18 cellular contexts compared by ENCODE assay signal in the genomic region with DNA sequence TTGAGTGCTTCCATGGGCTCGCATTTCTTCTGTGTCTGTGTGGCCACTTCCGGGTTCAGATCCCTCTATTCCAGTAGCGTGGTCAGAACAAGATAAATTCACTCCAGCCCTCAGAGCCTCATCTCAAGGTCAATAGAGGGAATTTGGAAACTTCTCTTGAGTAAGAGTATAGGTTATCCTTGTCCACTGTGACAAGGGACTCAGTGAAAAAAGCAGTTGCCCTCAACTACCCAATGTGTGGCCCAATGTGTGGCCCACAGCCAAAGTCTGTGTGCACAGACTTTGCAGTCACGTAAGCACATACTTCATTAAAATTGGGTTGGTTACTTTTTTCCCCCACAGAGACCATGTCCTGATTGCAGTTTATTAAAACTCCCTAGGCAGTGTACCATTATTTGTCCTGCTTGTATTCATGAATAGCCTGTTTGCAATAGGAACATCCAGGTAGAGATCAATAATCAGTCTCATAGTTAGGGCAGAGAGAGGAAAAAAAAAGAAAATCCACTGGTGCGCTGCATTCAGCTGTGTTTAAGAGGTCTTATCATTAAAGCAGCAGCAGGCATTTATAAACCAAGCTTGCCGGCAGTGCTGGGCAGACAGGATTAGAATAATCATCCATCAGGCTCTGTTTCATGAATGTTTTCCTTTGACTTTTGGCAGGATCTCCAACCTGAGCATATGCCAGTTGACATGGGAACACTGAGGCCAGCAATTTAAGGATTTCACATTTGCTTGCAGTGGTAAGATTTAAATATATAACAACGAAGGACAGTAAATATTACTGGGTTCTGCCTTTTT.
DNase-seq lines count a peak whose midpoint lies in the region; ATAC-seq and TF ChIP-seq lines count a peak whose summit lies in the region.
"Had no signal": no experiment of that assay in that cellular context is flagged by ENCODE, and none has a peak within 500 bp of the region (broad histone marks: within the 10 kb centered on the region; RNA-seq: fewer than 3 reads in every experiment).

No MANE protein-coding gene starts in this region.

- H3K4me1 ChIP-seq in thyroid gland: peaks cover 25% of the 10 kb centered on the region in 2 donors
- H3K4me1 ChIP-seq: adrenal gland had no signal

- H3K36me3 ChIP-seq in neural cell (ENCODE audit: insufficient read depth, low read length) (no peaks in the 10 kb centered on the region), thyroid gland (no peaks in the 10 kb centered on the region)
- H3K36me3 ChIP-seq: adrenal gland had no signal

- no peak overlapping the region for H3K27ac Mint-ChIP-seq in activated naive CD4-positive, alpha-beta T cell treated with anti-CD3 and anti-CD28 coated beads, Interleukin-2, amount 10 ng/mL, durations not matched to agents 7 days and 5 days
- H3K27ac Mint-ChIP-seq: activated T-helper 2 cell treated with anti-CD3 and anti-CD28 coated beads, Interferon-gamma antibody, Interleukin-2, Interleukin-4, amounts not matched to agents 10 μg/mL and 5 μg/mL and 100 μg/mL, durations not matched to agents 14 hours and 24 hours and 36 hours; stimulated activated naive CD8-positive, alpha-beta T cell treated with anti-CD3 and anti-CD28 coated beads, Interleukin-15, Interleukin-2, amounts not matched to agents 100 ng/mL and 50 ng/mL, for 24 hours had no signal

- H3F3A ChIP-seq in neural cell (ENCODE audit: insufficient read depth, low read length, poor library complexity, severe bottlenecking): no peaks in the 10 kb centered on the region

- no peak overlapping the region for H3K4me2 ChIP-seq in neural cell (ENCODE audit: low read length)

- TF ChIP-seq EP300 in neural cell (conservative IDR thresholded peaks at IDR 0.05; ENCODE audit: poor library complexity, severe bottlenecking): no peak

- no peaks in the 10 kb centered on the region for H3K9me2 ChIP-seq in neural cell (ENCODE audit: insufficient read depth, low read length)

- H3K36me3 Mint-ChIP-seq in activated naive CD4-positive, alpha-beta T cell treated with anti-CD3 and anti-CD28 coated beads, Interleukin-2, amount 10 ng/mL, durations not matched to agents 7 days and 5 days: no peaks in the 10 kb centered on the region

- no peaks in the 10 kb centered on the region for H3K9me3 ChIP-seq in neural cell (ENCODE audit: low read length)
- no peaks in the 10 kb centered on the region for H3K9me3 ChIP-seq in thyroid gland
- H3K9me3 ChIP-seq: adrenal gland had no signal

- H3K4me3 ChIP-seq in neural cell (ENCODE audit: low read length): peak overlapping the region; percentile 5
- no peak overlapping the region for H3K4me3 ChIP-seq in thyroid gland (replicated peaks in 1 of 3)
- H3K4me3 ChIP-seq: adrenal gland had no signal

- TF ChIP-seq CTCF in neural cell (IDR thresholded peaks at IDR 0.05; ENCODE audit: poor library complexity, severe bottlenecking): no peak
- TF ChIP-seq CTCF in thyroid gland (IDR thresholded peaks at IDR 0.05): no peak

- DNase-seq in DMS 273 treated with DMSO at 0.1 percent for 48 hours (lab: John Stamatoyannopoulos, UW) (peak; percentile 78), NCI-H2171 treated with DMSO at 0.1 percent for 48 hours (lab: John Stamatoyannopoulos, UW) (peak; percentile 51), astrocyte of the hippocampus (ENCODE audit: low read depth, low spot score) (peak; percentile 20), thyroid gland (no peak), inferior parietal cortex (ENCODE audit: extremely low spot score) (no peak)
- DNase-seq in stimulated activated naive CD8-positive, alpha-beta T cell treated with anti-CD3 and anti-CD28 coated beads, Interleukin-15, Interleukin-2, amounts not matched to agents 100 U/mL and 50 U/mL, for 24 hours: no peak
- DNase-seq in activated naive CD4-positive, alpha-beta T cell treated with anti-CD3 and anti-CD28 coated beads, Interleukin-2, amount 10 ng/mL, durations not matched to agents 7 days and 5 days: no peak
- DNase-seq: H9; kidney glomerular epithelial cell; NCI-H526; stimulated activated CD4-positive, alpha-beta T cell treated with anti-CD3 and anti-CD28 coated beads, Interleukin-12 subunit alpha, Interleukin-12 subunit beta, amount 100 ng/mL, for 4 hours; SW 1271 had no signal

- WGBS in thyroid gland, 2 donors: 65 to 67% methylated on average over 7 of the region's 7 CpGs

- no peak overlapping the region for H2AFZ ChIP-seq in neural cell (ENCODE audit: low read depth, low read length)

- no peaks in the 10 kb centered on the region for H3K9me3 Mint-ChIP-seq in activated naive CD4-positive, alpha-beta T cell treated with anti-CD3 and anti-CD28 coated beads, Interleukin-2, amount 10 ng/mL, durations not matched to agents 7 days and 5 days
- H3K9me3 Mint-ChIP-seq: H9; stimulated activated naive CD8-positive, alpha-beta T cell treated with anti-CD3 and anti-CD28 coated beads, Interleukin-15, Interleukin-2, amounts not matched to agents 100 ng/mL and 50 ng/mL, for 24 hours had no signal

- no peak overlapping the region for H3K4me3 Mint-ChIP-seq in activated naive CD4-positive, alpha-beta T cell treated with anti-CD3 and anti-CD28 coated beads, Interleukin-2, amount 10 ng/mL, durations not matched to agents 7 days and 5 days
- H3K4me3 Mint-ChIP-seq: H9; stimulated activated naive CD8-positive, alpha-beta T cell treated with anti-CD3 and anti-CD28 coated beads, Interleukin-15, Interleukin-2, amounts not matched to agents 100 ng/mL and 50 ng/mL, for 24 hours had no signal

- H3K4me1 Mint-ChIP-seq in activated naive CD4-positive, alpha-beta T cell treated with anti-CD3 and anti-CD28 coated beads, Interleukin-2, amount 10 ng/mL, durations not matched to agents 7 days and 5 days: no peaks in the 10 kb centered on the region

- no peaks in the 10 kb centered on the region for H3K27me3 ChIP-seq in neural cell (ENCODE audit: insufficient read depth, low read depth, low read length)
- H3K27me3 ChIP-seq in thyroid gland: no peaks in the 10 kb centered on the region
- H3K27me3 ChIP-seq: adrenal gland had no signal

- no peak for TF ChIP-seq POLR2A in thyroid gland (IDR thresholded peaks at IDR 0.05)

- CTCF ChIA-PET in activated naive CD4-positive, alpha-beta T cell treated with anti-CD3 and anti-CD28 coated beads, Interleukin-2, amount 10 ng/mL, durations not matched to agents 7 days and 5 days (lab: Charles Lee): no interaction called here

- H3K27ac ChIP-seq in neural cell (ENCODE audit: low read length): peak overlapping the region; percentile 18
- H3K27ac ChIP-seq in thyroid gland: no peak overlapping the region
- H3K27ac ChIP-seq: adrenal gland, epithelial cell of prostate had no signal

- no peak for TF ChIP-seq RAD21 in neural cell (conservative IDR thresholded peaks at IDR 0.05)

- H3K9ac ChIP-seq in neural cell (ENCODE audit: low read length): no peak overlapping the region

- ATAC-seq in stimulated activated naive CD8-positive, alpha-beta T cell treated with anti-CD3 and anti-CD28 coated beads, Interleukin-15, Interleukin-2, amounts not matched to agents 100 U/mL and 50 U/mL, for 24 hours: no peak
- ATAC-seq: HepG2 had no signal

- H3K79me2 ChIP-seq in neural cell (replicated peaks; ENCODE audit: insufficient read depth, low read length): peaks cover 4% of the 10 kb centered on the region

- H3K27me3 Mint-ChIP-seq in activated naive CD4-positive, alpha-beta T cell treated with anti-CD3 and anti-CD28 coated beads, Interleukin-2, amount 10 ng/mL, durations not matched to agents 7 days and 5 days: no peaks in the 10 kb centered on the region
- H3K27me3 Mint-ChIP-seq: stimulated activated naive CD8-positive, alpha-beta T cell treated with anti-CD3 and anti-CD28 coated beads, Interleukin-15, Interleukin-2, amounts not matched to agents 100 ng/mL and 50 ng/mL, for 24 hours had no signal

- H4K20me1 ChIP-seq in neural cell (ENCODE audit: insufficient read depth): no peaks in the 10 kb centered on the region

- intact Hi-C loops in thyroid gland (cut with DNase I): no loop called here

TF ChIP-seq in neural cell, 6 proteins besides CTCF, POLR2A, EP300 and RAD21:
- TF ChIP-seq MXI1 (conservative IDR thresholded peaks at IDR 0.05; ENCODE audit: poor library complexity, severe bottlenecking): no peak
- TF ChIP-seq, protein P1, sequence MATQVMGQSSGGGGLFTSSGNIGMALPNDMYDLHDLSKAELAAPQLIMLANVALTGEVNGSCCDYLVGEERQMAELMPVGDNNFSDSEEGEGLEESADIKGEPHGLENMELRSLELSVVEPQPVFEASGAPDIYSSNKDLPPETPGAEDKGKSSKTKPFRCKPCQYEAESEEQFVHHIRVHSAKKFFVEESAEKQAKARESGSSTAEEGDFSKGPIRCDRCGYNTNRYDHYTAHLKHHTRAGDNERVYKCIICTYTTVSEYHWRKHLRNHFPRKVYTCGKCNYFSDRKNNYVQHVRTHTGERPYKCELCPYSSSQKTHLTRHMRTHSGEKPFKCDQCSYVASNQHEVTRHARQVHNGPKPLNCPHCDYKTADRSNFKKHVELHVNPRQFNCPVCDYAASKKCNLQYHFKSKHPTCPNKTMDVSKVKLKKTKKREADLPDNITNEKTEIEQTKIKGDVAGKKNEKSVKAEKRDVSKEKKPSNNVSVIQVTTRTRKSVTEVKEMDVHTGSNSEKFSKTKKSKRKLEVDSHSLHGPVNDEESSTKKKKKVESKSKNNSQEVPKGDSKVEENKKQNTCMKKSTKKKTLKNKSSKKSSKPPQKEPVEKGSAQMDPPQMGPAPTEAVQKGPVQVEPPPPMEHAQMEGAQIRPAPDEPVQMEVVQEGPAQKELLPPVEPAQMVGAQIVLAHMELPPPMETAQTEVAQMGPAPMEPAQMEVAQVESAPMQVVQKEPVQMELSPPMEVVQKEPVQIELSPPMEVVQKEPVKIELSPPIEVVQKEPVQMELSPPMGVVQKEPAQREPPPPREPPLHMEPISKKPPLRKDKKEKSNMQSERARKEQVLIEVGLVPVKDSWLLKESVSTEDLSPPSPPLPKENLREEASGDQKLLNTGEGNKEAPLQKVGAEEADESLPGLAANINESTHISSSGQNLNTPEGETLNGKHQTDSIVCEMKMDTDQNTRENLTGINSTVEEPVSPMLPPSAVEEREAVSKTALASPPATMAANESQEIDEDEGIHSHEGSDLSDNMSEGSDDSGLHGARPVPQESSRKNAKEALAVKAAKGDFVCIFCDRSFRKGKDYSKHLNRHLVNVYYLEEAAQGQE (IDR thresholded peaks at IDR 0.05; ENCODE audit: borderline replicate concordance): no peak
TF ChIP-seq in neural cell: peak in this region for 0.

Comparison
In these comparisons a context has a peak if more than half of its experiments do, and no peak if none do; other contexts are left out.
1. DNase-seq: peak in DMS 273 treated with DMSO at 0.1 percent for 48 hours (single experiment), NCI-H2171 treated with DMSO at 0.1 percent for 48 hours (single experiment) and astrocyte of the hippocampus (single experiment); none in stimulated activated naive CD8-positive, alpha-beta T cell treated with anti-CD3 and anti-CD28 coated beads, Interleukin-15, Interleukin-2, amounts not matched to agents 100 U/mL and 50 U/mL, for 24 hours (single experiment), thyroid gland (0 of 2), inferior parietal cortex (single experiment) and activated naive CD4-positive, alpha-beta T cell treated with anti-CD3 and anti-CD28 coated beads, Interleukin-2, amount 10 ng/mL, durations not matched to agents 7 days and 5 days (single experiment).